Comparison of ENCODE assay signal across 8 cellular contexts in genomic region chr3:125697979-125698640, GRCh38.
DNase-seq lines count a peak whose midpoint lies in the region; TF ChIP-seq lines count a peak whose summit lies in the region.
"Not testable (repeated sequence)": the region's sequence is repeated elsewhere in the genome, so short reads cannot be mapped to it uniquely, and the experiment has no call there.

No MANE protein-coding gene starts in this region.

- peak; percentile 5 for DNase-seq in DMS53 treated with DMSO at 0.1 percent for 48 hours (lab: John Stamatoyannopoulos, UW; ENCODE audit: unreplicated experiment)
- DNase-seq in HFFc6: peak; percentile 11
- DNase-seq in OCI-M1 (lab: John Stamatoyannopoulos, UW): peak; percentile 2
- DNase-seq in activated CD4-positive, alpha-beta T cell treated with anti-CD3 and anti-CD28 coated beads, Interleukin-2, amount 10 ng/mL, durations not matched to agents 24 days and 14 days: peak; percentile 78
- peak; percentile 81 for DNase-seq in activated effector memory CD4-positive, alpha-beta T cell treated with anti-CD3 and anti-CD28 coated beads, Interleukin-2, amount 50 U/mL, for 16 hours
- DNase-seq in epithelial cell of prostate (ENCODE audit: low read depth, low spot score): peak; percentile 24
- DNase-seq in stimulated activated CD4-positive, alpha-beta T cell treated with anti-CD3 and anti-CD28 coated beads, Interleukin-1b, Interleukin-23, amount 100 ng/mL, for 48 hours: peak; percentile 46
- peak; percentile 59 for DNase-seq in stimulated activated naive CD4-positive, alpha-beta T cell treated with Interleukin-2 at 50 U/mL for 16 hours (lab: John Stamatoyannopoulos, UW)

- not testable (repeated sequence) for H3K27ac ChIP-seq in epithelial cell of prostate

- not testable (repeated sequence) for H3K4me3 Mint-ChIP-seq in HFFc6; activated CD4-positive, alpha-beta T cell treated with anti-CD3 and anti-CD28 coated beads, Interleukin-2, amount 10 ng/mL, durations not matched to agents 24 days and 14 days

- H3K27ac Mint-ChIP-seq in HFFc6; activated CD4-positive, alpha-beta T cell treated with anti-CD3 and anti-CD28 coated beads, Interleukin-2, amount 10 ng/mL, durations not matched to agents 24 days and 14 days: not testable (repeated sequence)

- not testable (repeated sequence) for H3K9me3 Mint-ChIP-seq in HFFc6; activated CD4-positive, alpha-beta T cell treated with anti-CD3 and anti-CD28 coated beads, Interleukin-2, amount 10 ng/mL, durations not matched to agents 24 days and 14 days

- not testable (repeated sequence) for H3K4me1 Mint-ChIP-seq in HFFc6 (ENCODE audit: low read depth); activated CD4-positive, alpha-beta T cell treated with anti-CD3 and anti-CD28 coated beads, Interleukin-2, amount 10 ng/mL, durations not matched to agents 24 days and 14 days

- H3K36me3 Mint-ChIP-seq in HFFc6 (ENCODE audit: low read depth); activated CD4-positive, alpha-beta T cell treated with anti-CD3 and anti-CD28 coated beads, Interleukin-2, amount 10 ng/mL, durations not matched to agents 24 days and 14 days (ENCODE audit: low read depth): not testable (repeated sequence)

- TF ChIP-seq CTCF in HFFc6 (IDR thresholded peaks at IDR 0.05): peak; percentile 58; the same call in 1 of the 2 replicates

- H3K27me3 Mint-ChIP-seq in HFFc6 (ENCODE audit: insufficient read depth); activated CD4-positive, alpha-beta T cell treated with anti-CD3 and anti-CD28 coated beads, Interleukin-2, amount 10 ng/mL, durations not matched to agents 24 days and 14 days: not testable (repeated sequence)

- intact Hi-C loops in activated CD4-positive, alpha-beta T cell treated with anti-CD3 and anti-CD28 coated beads, Interleukin-2, amount 10 ng/mL, durations not matched to agents 24 days and 14 days (cut with micrococcal nuclease): not testable (repeated sequence)

Comparison
In these comparisons a context has a peak if more than half of its experiments do, and no peak if none do; other contexts are left out.
1. DNase-seq: peak in every context shown above with its lines; median percentile 81 in activated effector memory CD4-positive, alpha-beta T cell treated with anti-CD3 and anti-CD28 coated beads, Interleukin-2, amount 50 U/mL, for 16 hours; 78 in activated CD4-positive, alpha-beta T cell treated with anti-CD3 and anti-CD28 coated beads, Interleukin-2, amount 10 ng/mL, durations not matched to agents 24 days and 14 days; 59 in stimulated activated naive CD4-positive, alpha-beta T cell treated with Interleukin-2 at 50 U/mL for 16 hours; 46 in stimulated activated CD4-positive, alpha-beta T cell treated with anti-CD3 and anti-CD28 coated beads, Interleukin-1b, Interleukin-23, amount 100 ng/mL, for 48 hours; 24 in epithelial cell of prostate; 11 in HFFc6; 5 in DMS53 treated with DMSO at 0.1 percent for 48 hours; 2 in OCI-M1.